ENCODE assay signal across 31 cellular contexts in the genomic region with DNA sequence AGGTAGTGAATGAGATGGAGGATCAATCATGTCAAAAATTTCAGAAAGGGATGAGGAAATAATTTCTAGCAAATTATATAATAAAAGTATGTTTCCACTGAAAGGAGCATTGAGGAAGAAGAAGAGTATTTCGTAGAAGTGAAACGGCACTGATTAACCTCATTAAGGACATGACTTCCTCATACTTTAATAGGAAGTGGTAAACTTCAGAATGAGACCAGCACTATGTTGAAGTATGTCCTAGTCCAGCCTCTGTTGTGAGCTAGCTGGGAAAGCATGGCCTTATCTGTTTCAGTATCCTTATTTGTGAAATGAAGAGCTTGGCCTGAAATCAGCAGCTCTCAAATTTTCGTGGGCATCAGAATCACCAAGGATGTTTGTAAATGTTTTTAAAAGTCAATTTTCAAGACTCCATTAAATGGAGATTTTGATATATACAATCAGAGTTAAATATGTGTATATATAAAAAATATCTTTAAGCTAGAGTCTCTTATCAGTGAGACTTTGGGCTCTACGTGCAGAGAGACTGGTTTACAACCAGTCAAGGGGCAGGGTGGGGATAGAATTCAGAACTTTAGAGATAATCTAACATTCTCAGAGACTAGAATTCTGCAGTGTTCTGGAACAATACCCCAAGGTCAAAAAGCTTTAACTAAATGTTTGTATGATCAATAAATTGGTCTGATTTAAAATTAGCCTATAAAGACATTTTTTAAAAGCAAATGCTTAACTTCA.
"Had no signal": no experiment of that assay in that cellular context is flagged by ENCODE, and none has a peak within 500 bp of the region (broad histone marks: within the 10 kb centered on the region; RNA-seq: fewer than 3 reads in every experiment).

No MANE protein-coding gene starts in this region.

- H3K36me3 Mint-ChIP-seq: activated CD4-positive, alpha-beta memory T cell treated with anti-CD3 and anti-CD28 coated beads for 36 hours; activated naive CD8-positive, alpha-beta T cell treated with anti-CD3 and anti-CD28 coated beads for 36 hours; natural killer cell; neural progenitor cell had no signal

- H3K27ac Mint-ChIP-seq: activated CD4-positive, alpha-beta memory T cell treated with anti-CD3 and anti-CD28 coated beads for 36 hours; activated CD4-positive, alpha-beta T cell treated with anti-CD3 and anti-CD28 coated beads, Interleukin-2, amount 10 ng/mL, durations not matched to agents 24 days and 14 days; activated naive CD4-positive, alpha-beta T cell treated with anti-CD3 and anti-CD28 coated beads for 36 hours; activated naive CD8-positive, alpha-beta T cell treated with anti-CD3 and anti-CD28 coated beads for 36 hours; activated T-helper 1 cell treated with anti-CD3 and anti-CD28 coated beads, Interleukin-12 subunit alpha, Interleukin-12 subunit beta, Interleukin-2, Interleukin-4 antibody, amounts not matched to agents 30 ng/mL and 10 ng/mL and 1 ng/mL, durations not matched to agents 14 hours and 24 hours and 36 hours; effector memory CD8-positive, alpha-beta T cell; natural killer cell; neural progenitor cell had no signal

- H3K9me3 Mint-ChIP-seq: activated CD4-positive, alpha-beta memory T cell treated with anti-CD3 and anti-CD28 coated beads for 36 hours; effector memory CD8-positive, alpha-beta T cell; natural killer cell; neural progenitor cell had no signal

- H3K9me3 ChIP-seq: adrenal gland, body of pancreas, gastroesophageal sphincter, left lung, lower lobe of right lung, uterus had no signal

- H3K4me1 ChIP-seq: body of pancreas, gastroesophageal sphincter, lower lobe of right lung, neural progenitor cell, uterus had no signal

- H3K27me3 ChIP-seq: adrenal gland, body of pancreas, cardiac muscle cell, dorsolateral prefrontal cortex, gastroesophageal sphincter, left lung, neural progenitor cell, uterus had no signal

- H3K36me3 ChIP-seq: adrenal gland, cardiac muscle cell, gastroesophageal sphincter, left lung, lower lobe of right lung, neural progenitor cell, uterus had no signal

- DNase-seq: activated CD4-positive, alpha-beta memory T cell treated with anti-CD3 and anti-CD28 coated beads for 36 hours; activated CD4-positive, alpha-beta T cell treated with anti-CD3 and anti-CD28 coated beads, Interleukin-2, amount 10 ng/mL, durations not matched to agents 24 days and 14 days; activated CD8-positive, alpha-beta memory T cell treated with anti-CD3 and anti-CD28 coated beads, Interleukin-2, amount 50 U/mL, for 4 hours; activated effector memory CD4-positive, alpha-beta T cell treated with anti-CD3 and anti-CD28 coated beads, Interleukin-2, amount 50 U/mL, for 16 hours; activated naive CD4-positive, alpha-beta T cell treated with anti-CD3 and anti-CD28 coated beads for 36 hours; activated naive CD8-positive, alpha-beta T cell treated with anti-CD3 and anti-CD28 coated beads for 36 hours; activated T-cell treated with anti-CD3 and anti-CD28 coated beads, Interleukin-2, amount 50 U/mL, for 1 hour; adrenal gland; aorta; body of pancreas; cerebellar nuclear complex; dorsolateral prefrontal cortex; effector memory CD8-positive, alpha-beta T cell; erythroblast; head of caudate nucleus; kidney glomerular epithelial cell; left lung; lower lobe of right lung; natural killer cell; occipital lobe; posterior cingulate gyrus; right cardiac atrium; stimulated activated CD4-positive, alpha-beta T cell treated with anti-CD3 and anti-CD28 coated beads, Interleukin-2, amount 100 ng/mL, for 48 hours; stimulated activated naive CD4-positive, alpha-beta T cell treated with Interleukin-2 at 50 U/mL for 16 hours; trophoblast cell; uterus had no signal

- H3K4me3 Mint-ChIP-seq: activated CD4-positive, alpha-beta memory T cell treated with anti-CD3 and anti-CD28 coated beads for 36 hours; activated CD4-positive, alpha-beta T cell treated with anti-CD3 and anti-CD28 coated beads, Interleukin-2, amount 10 ng/mL, durations not matched to agents 24 days and 14 days; activated naive CD4-positive, alpha-beta T cell treated with anti-CD3 and anti-CD28 coated beads for 36 hours; activated naive CD8-positive, alpha-beta T cell treated with anti-CD3 and anti-CD28 coated beads for 36 hours; activated T-helper 1 cell treated with anti-CD3 and anti-CD28 coated beads, Interleukin-12 subunit alpha, Interleukin-12 subunit beta, Interleukin-2, Interleukin-4 antibody, amounts not matched to agents 30 ng/mL and 10 ng/mL and 1 ng/mL, durations not matched to agents 14 hours and 24 hours and 36 hours; effector memory CD8-positive, alpha-beta T cell; natural killer cell; neural progenitor cell had no signal

- H3K4me3 ChIP-seq: adrenal gland, body of pancreas, cardiac muscle cell, coronary artery, dorsolateral prefrontal cortex, gastroesophageal sphincter, left lung, lower lobe of right lung, neural progenitor cell, uterus had no signal

- H3K27me3 Mint-ChIP-seq: activated CD4-positive, alpha-beta memory T cell treated with anti-CD3 and anti-CD28 coated beads for 36 hours; activated CD4-positive, alpha-beta T cell treated with anti-CD3 and anti-CD28 coated beads, Interleukin-2, amount 10 ng/mL, durations not matched to agents 24 days and 14 days; activated naive CD8-positive, alpha-beta T cell treated with anti-CD3 and anti-CD28 coated beads for 36 hours; effector memory CD8-positive, alpha-beta T cell had no signal

- H3K4me1 Mint-ChIP-seq: activated CD4-positive, alpha-beta T cell treated with anti-CD3 and anti-CD28 coated beads, Interleukin-2, amount 10 ng/mL, durations not matched to agents 24 days and 14 days; activated naive CD8-positive, alpha-beta T cell treated with anti-CD3 and anti-CD28 coated beads for 36 hours; neural progenitor cell had no signal

- ATAC-seq: body of pancreas; effector memory CD8-positive, alpha-beta T cell; gastroesophageal sphincter; left lung; lower lobe of right lung; right cardiac atrium had no signal

- H3K9ac ChIP-seq: neural progenitor cell had no signal

- H2AFZ ChIP-seq: neural progenitor cell had no signal

- H3K4me2 ChIP-seq: neural progenitor cell had no signal

- H3K27ac ChIP-seq: adrenal gland, body of pancreas, cardiac muscle cell, coronary artery, dorsolateral prefrontal cortex, gastroesophageal sphincter, left lung, lower lobe of right lung, neural progenitor cell, uterus had no signal
